ENCODE assay signal across 4 cellular contexts in genomic region chr15:25880877-25881276, GRCh38. TPM values are rescaled to one million over a fixed set of nuclear protein-coding genes. Genes with fewer than 3 reads are reported as not detected.
DNase-seq lines count a peak whose midpoint lies in the region; ATAC-seq, FAIRE-seq and TF ChIP-seq lines count a peak whose summit lies in the region.
"Not testable (repeated sequence)": the region's sequence is repeated elsewhere in the genome, so short reads cannot be mapped to it uniquely, and the experiment has no call there.

No MANE protein-coding gene starts in this region.

- H3K79me2 ChIP-seq in hepatocyte; HepG2 (ENCODE audit: insufficient read depth, low read length): not testable (repeated sequence)

- WGBS in hepatocyte (ENCODE audit: low lambda C conversion rate, missing lambda C conversion rate), result 83% methylated on average over 6 of the region's 6 CpGs
- WGBS in HepG2 (ENCODE audit: low lambda C conversion rate), result 2% methylated on average over 4 of the region's 6 CpGs

- in situ Hi-C loops in HepG2 (cut with HindIII; ENCODE audit: extremely low pct_ligation_motif_present, low pct_unique_long_range_greater_than_20kb), result not testable (repeated sequence)

- peak overlapping the region; percentile 31 for H3K4me2 ChIP-seq in hepatocyte
- H3K4me2 ChIP-seq in HepG2 (ENCODE audit: low read depth, low read length), result peak overlapping the region; percentile 12; the same call in 1 of the 2 replicates

- peak in 1 of 2 experiments; percentile 42 for DNase-seq in Caco-2
- peak; percentile 22 for DNase-seq in hepatocyte (ENCODE audit: low spot score)
- DNase-seq in HepG2 (ENCODE audit: low spot score), result not testable (repeated sequence)
- DNase-seq in mucosa of gallbladder (ENCODE audit: low spot score), result peak; percentile 51

- H3K9me3 ChIP-seq in Caco-2; hepatocyte (ENCODE audit: low read depth); HepG2 (ENCODE audit: low read length): not testable (repeated sequence)

- not testable (repeated sequence) for H3K27me3 Mint-ChIP-seq in Caco-2 (ENCODE audit: insufficient read depth, unreplicated experiment)

- not testable (repeated sequence) for H3K4me3 ChIP-seq in Caco-2 (ENCODE audit: low read depth, low read length); hepatocyte; HepG2 (replicated peaks in 1 of 3; ENCODE audit: insufficient read depth in 1 of 3, low read depth in 2 of 3, low read length in 3 of 3)

- H3K9me2 ChIP-seq in hepatocyte (replicated peaks; ENCODE audit: insufficient read depth), result not testable (repeated sequence)

- intact Hi-C loops in Caco-2 (cut with micrococcal nuclease; ENCODE audit: unreplicated experiment), result loop anchor here (1.0 to 2.0 kb wide), 2 partner anchors 14 to 53 kb away; no protein-coding TSS in a partner anchor
- intact Hi-C loops in HepG2 (cut with micrococcal nuclease; ENCODE audit: unreplicated experiment), result not testable (repeated sequence)

- TF ChIP-seq POLR2A in HepG2 (IDR thresholded peaks at IDR 0.05; ENCODE audit: insufficient read depth in 1 of 2, low read depth in 2 of 2, low read length in 2 of 2), result not testable (repeated sequence)

- CTCF ChIA-PET in Caco-2 (lab: Charles Lee); HepG2 (lab: Yijun Ruan, JAX; ENCODE audit: low intra/inter-chr PET ratio, low total read pairs): not testable (repeated sequence)

- H3K27ac Mint-ChIP-seq in Caco-2 (ENCODE audit: unreplicated experiment), result peak overlapping the region; percentile 15

- not testable (repeated sequence) for TF ChIP-seq CTCF in Caco-2 (IDR thresholded peaks at IDR 0.05; ENCODE audit: insufficient read depth in 1 of 2, low read depth in 1 of 2, low read length in 1 of 2, severe bottlenecking in 1 of 2, unreplicated experiment in 1 of 2); hepatocyte (IDR thresholded peaks at IDR 0.05; ENCODE audit: poor library complexity); HepG2 (CRISPR knock-in tag; IDR thresholded peaks at IDR 0.05)

- H3K9me3 Mint-ChIP-seq in Caco-2 (ENCODE audit: unreplicated experiment), result not testable (repeated sequence)

- POLR2A ChIA-PET in Caco-2 (lab: Charles Lee); HepG2 (lab: Yijun Ruan, JAX): not testable (repeated sequence)

- H3K27ac ChIP-seq in hepatocyte, result peak overlapping the region; percentile 31
- not testable (repeated sequence) for H3K27ac ChIP-seq in HepG2 (ENCODE audit: extremely low read length, insufficient read depth, low read length)

- H3K4me1 Mint-ChIP-seq in Caco-2 (ENCODE audit: low read depth, unreplicated experiment), result peaks cover 59% of the 10 kb centered on the region

- TF ChIP-seq RAD21 in HepG2 (CRISPR knock-in tag; IDR thresholded peaks at IDR 0.05), result not testable (repeated sequence)

- ATAC-seq in HepG2, result peak; percentile 59

- not testable (repeated sequence) for H3K27me3 ChIP-seq in Caco-2 (replicated peaks; ENCODE audit: control insufficient read depth, insufficient read depth, low read length); hepatocyte; HepG2 (ENCODE audit: control insufficient read depth in 1 of 2, insufficient read depth in 2 of 2, low read length in 2 of 2)

- not testable (repeated sequence) for FAIRE-seq in HepG2 (lab: Jason Lieb, UNC)

- H3K4me3 Mint-ChIP-seq in Caco-2 (ENCODE audit: unreplicated experiment), result peak overlapping the region; percentile 27

- H3K36me3 Mint-ChIP-seq in Caco-2 (ENCODE audit: insufficient read depth, unreplicated experiment), result not testable (repeated sequence)

- H3K9ac ChIP-seq in HepG2 (ENCODE audit: insufficient read depth, low read depth, low read length), result not testable (repeated sequence)

- not testable (repeated sequence) for H3K36me3 ChIP-seq in Caco-2 (ENCODE audit: control insufficient read depth, insufficient read depth, low read length); hepatocyte (replicated peaks; ENCODE audit: insufficient read depth, low read depth); HepG2 (replicated peaks in 1 of 2; ENCODE audit: control insufficient read depth in 1 of 2, insufficient read depth in 2 of 2, low read length in 2 of 2)

- not testable (repeated sequence) for TF ChIP-seq EP300 in HepG2 (IDR thresholded peaks at IDR 0.05; ENCODE audit: low read depth in 2 of 2, low read length in 2 of 2); HepG2 (CRISPR knock-in tag; IDR thresholded peaks at IDR 0.05; ENCODE audit: borderline replicate concordance)

- not testable (repeated sequence) for H4K20me1 ChIP-seq in hepatocyte (ENCODE audit: insufficient read depth, poor library complexity, severe bottlenecking); HepG2 (ENCODE audit: insufficient read depth, low read length)

- H2AFZ ChIP-seq in hepatocyte; HepG2 (ENCODE audit: low read length): not testable (repeated sequence)

- H3K4me1 ChIP-seq in Caco-2, result peaks cover 79% of the 10 kb centered on the region
- H3K4me1 ChIP-seq in hepatocyte (ENCODE audit: insufficient read depth), result not testable (repeated sequence)
- H3K4me1 ChIP-seq in HepG2 (ENCODE audit: insufficient read depth, low read length), result peaks cover 26% of the 10 kb centered on the region

- not testable (repeated sequence) for BruUV-seq in Caco-2 (replicated peaks; lab: Mats Ljungman, UMichigan); HepG2 (replicated peaks; lab: Mats Ljungman, UMichigan)

TF ChIP-seq in HepG2, 621 proteins besides CTCF, POLR2A, EP300 and RAD21 (continues in another document):
- TF ChIP-seq ZNF362 (CRISPR knock-in tag; IDR thresholded peaks at IDR 0.05; ENCODE audit: borderline replicate concordance), result peak; percentile 62; the same call in 1 of the 2 replicates

RNA-seq across cellular contexts. Expression of gene ATP10A, which starts 17.8 kb away (rescaled TPM):
- total RNA-seq in Caco-2 (2022) (not detected in 2 replicates), hepatocyte (0.77 and 1.4 TPM in 2 replicates), HepG2 (2016; rRNA removed; fragmentation: Illumina TruSeq; extraction: Trizol) (0.36 and 0.58 TPM in 2 replicates), mucosa of gallbladder (19.8 TPM)
- polyA plus RNA-seq in hepatocyte (0.75 and 0.94 TPM in 2 replicates), HepG2 (2011; rRNA removed) (3.3 and 4.2 TPM in 2 replicates)
- total RNA-seq in HepG2 (2016; cell fraction: cytosol; rRNA removed; fragmentation: Illumina TruSeq; extraction: Trizol; ENCODE audit: low read depth), result 0.10 and 0.18 TPM in 2 replicates
- total RNA-seq in HepG2 (2016; cell fraction: insoluble cytoplasmic fraction; rRNA removed; fragmentation: Illumina TruSeq; extraction: Trizol), result 0.31 and 0.87 TPM in 2 replicates
- total RNA-seq in HepG2 (2016; cell fraction: membrane; rRNA removed; fragmentation: Illumina TruSeq; extraction: Trizol), result 0.22 and 0.24 TPM in 2 replicates
- total RNA-seq in HepG2 (2016; cell fraction: nucleus; rRNA removed; fragmentation: Illumina TruSeq; extraction: Trizol), result 0.50 and 0.65 TPM in 2 replicates
- 1.8 and 3.2 TPM in 2 replicates for polyA plus RNA-seq in HepG2 (2011; cell fraction: cytosol; rRNA removed)
- 6.5 and 9.3 TPM in 2 replicates for polyA plus RNA-seq in HepG2 (2011; cell fraction: nucleus; rRNA removed)
- polyA plus RNA-seq in HepG2 (2012), result 2.9 and 4.6 TPM in 2 replicates
- polyA plus RNA-seq in HepG2 (2016; cell fraction: cytosol; fragmentation: Illumina TruSeq; extraction: Trizol; ENCODE audit: low read depth), result 0.03 and 0.19 TPM in 2 replicates
- polyA plus RNA-seq in HepG2 (2016; cell fraction: insoluble cytoplasmic fraction; fragmentation: Illumina TruSeq; extraction: Trizol; ENCODE audit: low read depth), result 0.15 and 0.17 TPM in 2 replicates
- 0.16 and 0.19 TPM in 2 replicates for polyA plus RNA-seq in HepG2 (2016; cell fraction: membrane; fragmentation: Illumina TruSeq; extraction: Trizol; ENCODE audit: low read depth)
- polyA plus RNA-seq in HepG2 (2016; cell fraction: nucleus; fragmentation: Illumina TruSeq; extraction: Trizol; ENCODE audit: insufficient read depth, low read depth), result 0.79 and 1.4 TPM in 2 replicates
- polyA minus RNA-seq in HepG2 (2011; rRNA and poly(A)+ RNA removed; ENCODE audit: low replicate concordance), result 7.3 TPM in 1 of 2 replicates, not detected in the other
- polyA minus RNA-seq in HepG2 (2011; cell fraction: cytosol; rRNA and poly(A)+ RNA removed), result 1.4 and 2.0 TPM in 2 replicates
- 6.1 and 13.8 TPM in 2 replicates for polyA minus RNA-seq in HepG2 (2011; cell fraction: nucleus; rRNA and poly(A)+ RNA removed)
